ENCODE assay signal across 27 cellular contexts in the genomic region with DNA sequence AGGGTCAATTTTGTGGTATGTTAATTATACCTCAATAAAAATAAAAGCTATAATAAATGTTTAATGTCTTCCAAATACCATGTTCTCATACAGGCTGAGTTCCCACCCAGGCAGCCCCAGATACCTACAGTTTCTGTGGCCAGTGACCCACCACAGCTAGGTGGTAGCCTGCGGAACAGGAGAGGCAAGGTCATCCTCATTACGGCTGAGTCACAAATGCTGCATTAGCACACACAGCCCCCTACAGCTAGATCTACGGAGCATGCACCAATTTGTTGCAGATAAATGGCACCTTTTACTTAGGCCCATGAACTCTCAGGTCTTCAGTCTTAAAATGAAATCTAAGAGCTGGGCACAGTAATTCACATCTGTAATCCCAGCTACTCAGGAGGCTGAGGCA. TPM values are rescaled to one million over a fixed set of nuclear protein-coding genes. Genes with fewer than 3 reads are reported as not detected.
DNase-seq lines count a peak whose midpoint lies in the region; ATAC-seq, FAIRE-seq and TF ChIP-seq lines count a peak whose summit lies in the region.
"Had no signal": no experiment of that assay in that cellular context is flagged by ENCODE, and none has a peak within 500 bp of the region (broad histone marks: within the 10 kb centered on the region; RNA-seq: fewer than 3 reads in every experiment).

No MANE protein-coding gene starts in this region.

- H3K23ac ChIP-seq in H1 (ENCODE audit: insufficient read length): no peak overlapping the region
- no peak overlapping the region for H3K23ac ChIP-seq in trophoblast cell (ENCODE audit: low read length)

- no peak overlapping the region for H2BK15ac ChIP-seq in H1 (ENCODE audit: low read length)

- POLR2A ChIA-PET in HCT116 (lab: Charles Lee): interaction anchor here (0.9 kb wide), 1 partner anchor 48 kb away, joined by 4 read pairs; no protein-coding TSS in a partner anchor
- POLR2A ChIA-PET in OCI-LY7 (lab: Charles Lee): interaction anchor here (0.6 to 1.0 kb wide), 5 partner anchors 17 to 490 kb away, joined by 3 to 4 read pairs (median 3); partner anchors contain the start of gene PDE12
- POLR2A ChIA-PET in H1 (lab: Charles Lee; ENCODE audit: partially characterized antibody): interaction anchor here (0.6 to 0.8 kb wide), 2 partner anchors 11 to 383 kb away, joined by 3 to 4 read pairs; no protein-coding TSS in a partner anchor

- BruUV-seq in HCT116 (replicated peaks; lab: Mats Ljungman, UMichigan) (no TSS peak), OCI-LY7 (replicated peaks; lab: Mats Ljungman, UMichigan) (no TSS peak)

- TF ChIP-seq CTCF in HCT116 (IDR thresholded peaks at IDR 0.05 in 2 of 3, conservative IDR thresholded peaks at IDR 0.05 in 1 of 3; ENCODE audit: borderline replicate concordance in 1 of 3, insufficient read depth in 1 of 3, low read depth in 2 of 3, low read length in 2 of 3): peak in 1 of 3 experiments; percentile 32; a peak in 1 of 6 replicates
- TF ChIP-seq CTCF in OCI-LY7 (conservative IDR thresholded peaks at IDR 0.05; ENCODE audit: low read length): peak; percentile 44; the same call in 1 of the 2 replicates
- TF ChIP-seq CTCF in H1 (IDR thresholded peaks at IDR 0.05; ENCODE audit: control extremely low read depth in 1 of 3, insufficient read depth in 1 of 3, low read depth in 1 of 3, low read length in 3 of 3): no peak
- TF ChIP-seq CTCF in left lung (IDR thresholded peaks at IDR 0.05): no peak
- TF ChIP-seq CTCF in heart right ventricle (IDR thresholded peaks at IDR 0.05): no peak

- no peak overlapping the region for H3K56ac ChIP-seq in H1 (replicated peaks; ENCODE audit: insufficient read length, low read depth, low read length)

- H3K9ac ChIP-seq in HCT116 (ENCODE audit: low read length): peak overlapping the region; percentile 56
- no peak overlapping the region for H3K9ac ChIP-seq in H1 (replicated peaks in 1 of 4; ENCODE audit: extremely low read depth in 1 of 4, low read depth in 3 of 4, low read length in 3 of 4)
- no peak overlapping the region for H3K9ac ChIP-seq in trophoblast cell (ENCODE audit: low read length)

- H4K20me1 ChIP-seq in HCT116 (ENCODE audit: insufficient read depth) (no peaks in the 10 kb centered on the region), OCI-LY7 (ENCODE audit: insufficient read depth, low read length) (no peaks in the 10 kb centered on the region), H1 (replicated peaks in 1 of 2; ENCODE audit: control insufficient read depth in 1 of 2, insufficient read depth in 2 of 2, low read length in 2 of 2) (no peaks in the 10 kb centered on the region)

- H4K12ac ChIP-seq in trophoblast cell (ENCODE audit: low read depth, low read length): no peak overlapping the region

- peaks cover 49% of the 10 kb centered on the region for H3K79me2 ChIP-seq in HCT116 (ENCODE audit: insufficient read depth, low read length)
- H3K79me2 ChIP-seq in OCI-LY7 (ENCODE audit: insufficient read depth, low read depth, low read length): peaks cover 73% of the 10 kb centered on the region
- no peaks in the 10 kb centered on the region for H3K79me2 ChIP-seq in H1 (ENCODE audit: control insufficient read depth in 1 of 2, insufficient read depth in 2 of 2, low read length in 2 of 2)
- H3K79me2 ChIP-seq in trophoblast cell (ENCODE audit: control insufficient read depth, insufficient read depth, low read length, poor library complexity): peaks cover 2% of the 10 kb centered on the region

- no peak overlapping the region for H3K4ac ChIP-seq in H1 (replicated peaks; ENCODE audit: insufficient read length, low read depth, low read length)
- H3K4ac ChIP-seq in trophoblast cell (ENCODE audit: low read depth, low read length): no peak overlapping the region

- DNase-seq in HCT116 (ENCODE audit: low read depth, low spot score) (peak; percentile 51), OCI-LY7 (ENCODE audit: low spot score) (peak; percentile 56), H1 (ENCODE audit: low read depth in 1 of 2, low spot score in 2 of 2) (no peak), trophoblast cell (peak; percentile 29 to 44), left lung (no peak), NCI-H2171 treated with DMSO at 0.1 percent for 48 hours (lab: John Stamatoyannopoulos, UW) (no peak), heart right ventricle (no peak)
- DNase-seq: activated CD4-positive, CD25-positive, alpha-beta regulatory T cell; activated naive CD4-positive, alpha-beta T cell treated with anti-CD3 and anti-CD28 coated beads for 36 hours; activated T-cell treated with anti-CD3 and anti-CD28 coated beads, Interleukin-2, amount 50 U/mL, for 4 hours; CD8-positive, alpha-beta memory T cell; DMS79 treated with DMSO at 0.1 percent for 48 hours; glutamatergic neuron; KBM-7; NCI-H1105; NCI-H2081 treated with DMSO at 0.1 percent for 48 hours; nucleus accumbens; RPMI8226; stimulated activated CD4-positive, alpha-beta T cell treated with anti-CD3 and anti-CD28 coated beads, Interleukin-4, amount 100 ng/mL, for 24 hours; stimulated activated naive CD8-positive, alpha-beta T cell treated with anti-CD3 and anti-CD28 coated beads, Interleukin-15, amount 100 ng/mL, for 72 hours had no signal

- H3K18ac ChIP-seq in H1 (ENCODE audit: extremely low read depth, low read length) (no peak overlapping the region), trophoblast cell (ENCODE audit: low read length) (no peak overlapping the region)

- RAD21 ChIA-PET in HCT116 (lab: Charles Lee; ENCODE audit: low non-redundant PET in 1 of 2, low total read pairs in 2 of 2, uncharacterized antibody in 2 of 2, unreplicated experiment in 2 of 2): no interaction called here

- H2AK5ac ChIP-seq in H1 (ENCODE audit: low read depth, low read length) (no peak overlapping the region), trophoblast cell (ENCODE audit: low read length) (no peak overlapping the region)

- H3K4me1 ChIP-seq in HCT116 (ENCODE audit: control insufficient read depth in 1 of 2, insufficient read depth in 2 of 2, low read length in 2 of 2) (peaks cover 71 to 94% of the 10 kb centered on the region in 2 experiments), OCI-LY7 (ENCODE audit: insufficient read depth, low read length, poor library complexity, severe bottlenecking) (peaks cover 96% of the 10 kb centered on the region), H1 (replicated peaks in 1 of 4; ENCODE audit: control insufficient read depth in 3 of 4, insufficient read depth in 4 of 4, low read length in 3 of 4) (peaks cover 0 to 13% (median 7%) of the 10 kb centered on the region in 4 experiments; a peak in 6 of 7 replicates), trophoblast cell (ENCODE audit: control insufficient read depth in 1 of 2, insufficient read depth in 2 of 2, low read length in 2 of 2) (peaks cover 7 to 8% of the 10 kb centered on the region in 2 experiments), left lung (peaks cover 3 to 49% of the 10 kb centered on the region in 2 donors), heart right ventricle (peaks cover 3 to 63% (median 21%) of the 10 kb centered on the region in 9 donors)

- FAIRE-seq in H1 (lab: Jason Lieb, UNC): no peak

- no peaks in the 10 kb centered on the region for H3K36me3 ChIP-seq in HCT116 (ENCODE audit: control insufficient read depth in 1 of 2, insufficient read depth in 2 of 2, low read length in 2 of 2)
- 0 out of 2 replicates have a peak, but pooled peaks cover 3% of the 10 kb centered on the region for H3K36me3 ChIP-seq in OCI-LY7 (ENCODE audit: insufficient read depth, low read length)
- H3K36me3 ChIP-seq in H1 (ENCODE audit: control insufficient read depth in 2 of 4, insufficient read depth in 4 of 4, low read length in 3 of 4): no peaks in the 10 kb centered on the region
- H3K36me3 ChIP-seq in trophoblast cell (ENCODE audit: control insufficient read depth in 1 of 2, insufficient read depth in 2 of 2, low read length in 2 of 2): no peaks in the 10 kb centered on the region
- no peaks in the 10 kb centered on the region for H3K36me3 ChIP-seq in left lung
- no peaks in the 10 kb centered on the region for H3K36me3 ChIP-seq in heart right ventricle
- H3K36me3 ChIP-seq: ascending aorta, spleen, tibial nerve had no signal

- H3K27me3 ChIP-seq in HCT116 (ENCODE audit: insufficient read depth, low read length) (no peaks in the 10 kb centered on the region), H1 (replicated peaks in 1 of 4; ENCODE audit: control insufficient read depth in 3 of 4, extremely low read depth in 1 of 4, insufficient read depth in 3 of 4, low read length in 3 of 4) (no peaks in the 10 kb centered on the region), trophoblast cell (ENCODE audit: insufficient read depth, low read length) (no peaks in the 10 kb centered on the region), left lung (no peaks in the 10 kb centered on the region), heart right ventricle (no peaks in the 10 kb centered on the region)
- H3K27me3 ChIP-seq: ascending aorta, tibial nerve had no signal

- intact Hi-C loops in HCT116 (cut with micrococcal nuclease) (no loop called here), OCI-LY7 (cut with micrococcal nuclease; ENCODE audit: unreplicated experiment) (no loop called here), left lung (cut with DNase I) (no loop called here), heart right ventricle (cut with DNase I) (loop anchor here in 1 of 10 donors (5.0 kb wide), 1 partner anchor 58 kb away; no protein-coding TSS in a partner anchor)

- 89% methylated on average over 3 of the region's 3 CpGs; no CpG with 5 or more reads in 1 of the 2 experiments for WGBS in H1 (ENCODE audit: extremely low coverage in 1 of 2, insufficient coverage in 1 of 2, insufficient read length in 1 of 2, insufficient replicate concordance in 2 of 2, low coverage in 1 of 2, low lambda C conversion rate in 2 of 2, missing lambda C conversion rate in 1 of 2), 2 experiments
- no CpG with 5 or more reads among the region's 3 CpGs for WGBS in trophoblast cell (ENCODE audit: extremely low coverage, insufficient coverage, insufficient read length)
- 93 to 95% methylated on average over 3 of the region's 3 CpGs for WGBS in heart right ventricle, 2 donors

- peaks cover 2% of the 10 kb centered on the region; the same call in 1 of the 2 replicates for H3K23me2 ChIP-seq in H1 (ENCODE audit: low read depth, low read length)

- no peak overlapping the region for H4K5ac ChIP-seq in H1 (ENCODE audit: insufficient read length, low read depth, low read length)

- H2AFZ ChIP-seq in HCT116 (ENCODE audit: low read depth, low read length, poor library complexity, severe bottlenecking): no peak overlapping the region
- H2AFZ ChIP-seq in OCI-LY7 (ENCODE audit: low read length): peak overlapping the region; percentile 1; the same call in 1 of the 2 replicates
- no peak overlapping the region for H2AFZ ChIP-seq in H1 (ENCODE audit: low read length)
- H2AFZ ChIP-seq in trophoblast cell (ENCODE audit: insufficient read depth, low read length, poor library complexity): no peak overlapping the region

- peak overlapping the region; percentile 77 for H3K4me2 ChIP-seq in HCT116 (ENCODE audit: low read length)
- H3K4me2 ChIP-seq in OCI-LY7 (ENCODE audit: low read length): peak overlapping the region; percentile 58
- no peak overlapping the region for H3K4me2 ChIP-seq in H1 (ENCODE audit: insufficient read depth in 1 of 2, low read depth in 2 of 2, low read length in 2 of 2)
- no peak overlapping the region for H3K4me2 ChIP-seq in trophoblast cell (ENCODE audit: low read length)

- H3K9me3 ChIP-seq in HCT116 (ENCODE audit: control insufficient read depth in 1 of 2, insufficient read depth in 1 of 2, low read depth in 1 of 2, low read length in 2 of 2): no peaks in the 10 kb centered on the region
- no peaks in the 10 kb centered on the region for H3K9me3 ChIP-seq in OCI-LY7 (ENCODE audit: low read length)
- H3K9me3 ChIP-seq in H1 (ENCODE audit: insufficient read depth in 2 of 2, low read depth in 1 of 2, low read length in 1 of 2): no peaks in the 10 kb centered on the region
- H3K9me3 ChIP-seq in trophoblast cell (ENCODE audit: insufficient read depth, low read depth, low read length): peaks cover 2% of the 10 kb centered on the region
- H3K9me3 ChIP-seq in left lung: no peaks in the 10 kb centered on the region
- no peaks in the 10 kb centered on the region for H3K9me3 ChIP-seq in heart right ventricle
- H3K9me3 ChIP-seq: ascending aorta, tibial nerve had no signal

- H3K27ac ChIP-seq in HCT116 (ENCODE audit: low read depth, low read length) (peak overlapping the region; percentile 37; the same call in 1 of the 2 replicates), OCI-LY7 (ENCODE audit: low read depth, low read length, poor library complexity, severe bottlenecking) (peak overlapping the region; percentile 49), H1 (ENCODE audit: low read depth, low read length) (no peak overlapping the region), trophoblast cell (ENCODE audit: low read depth, low read length) (no peak overlapping the region), left lung (no peak overlapping the region), heart right ventricle (no peak overlapping the region)
- H3K27ac ChIP-seq: ascending aorta, tibial nerve had no signal

- H2BK5ac ChIP-seq in H1 (ENCODE audit: low read depth, low read length) (no peak overlapping the region), trophoblast cell (ENCODE audit: low read depth, low read length, poor library complexity) (no peak overlapping the region)

- H2BK120ac ChIP-seq in H1 (replicated peaks; ENCODE audit: low read depth, low read length) (no peak overlapping the region), trophoblast cell (ENCODE audit: insufficient read depth, low read length, poor library complexity) (no peak overlapping the region)

- TF ChIP-seq EP300 in H1 (IDR thresholded peaks at IDR 0.05; ENCODE audit: borderline replicate concordance in 1 of 2, low read depth in 2 of 2, low read length in 2 of 2): no peak

- no peak overlapping the region for H4K91ac ChIP-seq in H1 (replicated peaks; ENCODE audit: insufficient read length, low read length)
- H4K91ac ChIP-seq in trophoblast cell (ENCODE audit: low read depth, low read length): no peak overlapping the region

- H4K8ac ChIP-seq in H1 (ENCODE audit: extremely low read depth, insufficient read depth, low read length) (no peak overlapping the region), trophoblast cell (ENCODE audit: low read depth, low read length) (no peak overlapping the region)

- no peak overlapping the region for H2BK20ac ChIP-seq in H1 (ENCODE audit: low read length)

- H2BK12ac ChIP-seq in H1 (ENCODE audit: low read depth, low read length): no peak overlapping the region
- H2BK12ac ChIP-seq in trophoblast cell (ENCODE audit: low read length): no peak overlapping the region

- CTCF ChIA-PET in HCT116 (lab: Charles Lee) (no interaction called here), OCI-LY7 (lab: Charles Lee; ENCODE audit: unreplicated experiment) (no interaction called here), H1 (lab: Charles Lee; ENCODE audit: partially characterized antibody) (interaction anchor here (1.0 to 1.8 kb wide), 4 partner anchors 12 to 286 kb away, joined by 3 to 7 read pairs (median 4); no protein-coding TSS in a partner anchor)

- ATAC-seq in HCT116 (peak; percentile 65), left lung (no peak), heart right ventricle (no peak)
- ATAC-seq: activated T-cell treated with anti-CD3 and anti-CD28 coated beads, Interleukin-2, amount 50 U/mL, for 4 hours; SK-N-SH treated with all-trans-retinoic acid at 6 μM for 48 hours; stimulated activated naive CD8-positive, alpha-beta T cell treated with anti-CD3 and anti-CD28 coated beads, Interleukin-15, amount 100 ng/mL, for 72 hours had no signal

- H3K9me2 ChIP-seq in HCT116 (ENCODE audit: insufficient read depth) (no peaks in the 10 kb centered on the region), OCI-LY7 (ENCODE audit: insufficient read depth, low read length) (no peaks in the 10 kb centered on the region)

- H3K14ac ChIP-seq in H1 (ENCODE audit: insufficient read length) (no peak overlapping the region), trophoblast cell (ENCODE audit: low read length) (no peak overlapping the region)

- TF ChIP-seq RAD21 in HCT116 (IDR thresholded peaks at IDR 0.05; ENCODE audit: low read depth) (no peak), H1 (IDR thresholded peaks at IDR 0.05 in 1 of 2, conservative IDR thresholded peaks at IDR 0.05 in 1 of 2; ENCODE audit: low read depth in 2 of 2, low read length in 2 of 2) (peak in 1 of 2 experiments; percentile 18; a peak in 1 of 4 replicates)

- H3K4me3 ChIP-seq in HCT116 (replicated peaks in 1 of 2; ENCODE audit: low read depth in 1 of 2, low read length in 2 of 2): peak overlapping the region in 1 of 2 experiments; percentile 41; a peak in 2 of 4 replicates
- H3K4me3 ChIP-seq in OCI-LY7 (ENCODE audit: low read depth, low read length, poor library complexity, severe bottlenecking): no peak overlapping the region
- H3K4me3 ChIP-seq in H1 (ENCODE audit: extremely low read depth in 1 of 4, insufficient read depth in 2 of 4, low read depth in 3 of 4, low read length in 4 of 4): no peak overlapping the region
- H3K4me3 ChIP-seq in trophoblast cell (ENCODE audit: low read depth, low read length): no peak overlapping the region
- no peak overlapping the region for H3K4me3 ChIP-seq in left lung
- no peak overlapping the region for H3K4me3 ChIP-seq in heart right ventricle
- H3K4me3 ChIP-seq: ascending aorta, lung, spleen, tibial nerve had no signal

- no peak for TF ChIP-seq POLR2A in HCT116 (IDR thresholded peaks at IDR 0.05; ENCODE audit: borderline replicate concordance, extremely low read depth, insufficient read depth, insufficient read length)
- TF ChIP-seq POLR2A in H1 (IDR thresholded peaks at IDR 0.05; ENCODE audit: control extremely low read depth in 1 of 2, low read depth in 2 of 2, low read length in 2 of 2): no peak

- H3K79me1 ChIP-seq in H1 (ENCODE audit: low read depth, low read length) (peaks cover 3% of the 10 kb centered on the region; the same call in 1 of the 2 replicates), trophoblast cell (ENCODE audit: low read length) (peaks cover 4% of the 10 kb centered on the region)

RNA-seq across cellular contexts. Expression of gene SPATA12, which starts 5.1 kb away (rescaled TPM):
- total RNA-seq in HCT116 (2021; ENCODE audit: unreplicated experiment) (0.22 TPM), OCI-LY7 (2022) (0.13 and 0.20 TPM in 2 replicates), left lung (under 1 TPM; 0.17 to 0.21 TPM), heart right ventricle (not detected)
- 0.34 and 0.53 TPM in 2 replicates for polyA plus RNA-seq in HCT116 (2012)
- not detected in 2 replicates for total RNA-seq in OCI-LY7 (2014; rRNA removed; shearing (Covaris generic))
- 0.19 and 0.34 TPM in 2 replicates for total RNA-seq in H1 (2021; fragmentation: NEBNext Ultra II Directional; extraction: Animal tissue kit (Norgen Biotek cat#: 25700))
- polyA plus RNA-seq in H1 (2011; rRNA removed) (0.93 and 0.97 TPM in 2 replicates), heart right ventricle (not detected)
- 1.2 TPM for polyA plus RNA-seq in H1 (2011; cell fraction: cytosol; rRNA removed)
- polyA plus RNA-seq in H1 (2011; cell fraction: nucleus; rRNA removed): 0.37 TPM
- 0.59 to 0.94 TPM (median 0.87 TPM) in 4 replicates for polyA plus RNA-seq in H1 (2012, experiment 1 of 2)
- 0.42 TPM for polyA plus RNA-seq in H1 (2012, experiment 2 of 2)
- polyA plus RNA-seq in H1 (2013, experiment 1 of 2): 0.83 TPM
- 0.83 TPM for polyA plus RNA-seq in H1 (2013, experiment 2 of 2)
- polyA minus RNA-seq in H1 (2011; rRNA and poly(A)+ RNA removed): 1.3 and 1.6 TPM in 2 replicates
- polyA minus RNA-seq in H1 (2011; cell fraction: cytosol; rRNA and poly(A)+ RNA removed): not detected
- polyA minus RNA-seq in H1 (2011; cell fraction: nucleus; rRNA and poly(A)+ RNA removed): 0.80 TPM
- polyA plus RNA-seq in trophoblast cell (2013): 0.05 and 0.07 TPM in 2 replicates
- total RNA-seq: activated naive CD4-positive, alpha-beta T cell treated with anti-CD3 and anti-CD28 coated beads for 36 hours; activated T-cell treated with anti-CD3 and anti-CD28 coated beads, Interleukin-2, amount 50 U/mL, for 4 hours; ascending aorta; CD8-positive, alpha-beta memory T cell; chondrocyte; NCI-H460; tibial nerve had no signal
- polyA plus RNA-seq: CD8-positive, alpha-beta memory T cell had no signal

Comparison
In these comparisons a context has a peak if more than half of its experiments do, and no peak if none do; other contexts are left out.
1. DNase-seq: peak in HCT116 (single experiment), OCI-LY7 (single experiment) and trophoblast cell (2 of 2); none in H1 (0 of 2), left lung (0 of 2), NCI-H2171 treated with DMSO at 0.1 percent for 48 hours (single experiment) and heart right ventricle (0 of 2).
2. H3K27ac ChIP-seq: peak in HCT116 (single experiment) and OCI-LY7 (single experiment); none in H1 (single experiment), trophoblast cell (single experiment), left lung (0 of 2) and heart right ventricle (0 of 10).
3. H3K4me2 ChIP-seq: peak in HCT116 (single experiment) and OCI-LY7 (single experiment); none in H1 (0 of 2) and trophoblast cell (single experiment).
4. Of the 16 proteins assayed by ChIP-seq in both H1 and HCT116: peak only in H1: none; only in HCT116: POLR2AphosphoS5; in both: none; in neither: 13; mixed calls (peak in some experiments, not most) for 2.